Comparison of ENCODE assay signal across 8 cellular contexts in the genomic region with DNA sequence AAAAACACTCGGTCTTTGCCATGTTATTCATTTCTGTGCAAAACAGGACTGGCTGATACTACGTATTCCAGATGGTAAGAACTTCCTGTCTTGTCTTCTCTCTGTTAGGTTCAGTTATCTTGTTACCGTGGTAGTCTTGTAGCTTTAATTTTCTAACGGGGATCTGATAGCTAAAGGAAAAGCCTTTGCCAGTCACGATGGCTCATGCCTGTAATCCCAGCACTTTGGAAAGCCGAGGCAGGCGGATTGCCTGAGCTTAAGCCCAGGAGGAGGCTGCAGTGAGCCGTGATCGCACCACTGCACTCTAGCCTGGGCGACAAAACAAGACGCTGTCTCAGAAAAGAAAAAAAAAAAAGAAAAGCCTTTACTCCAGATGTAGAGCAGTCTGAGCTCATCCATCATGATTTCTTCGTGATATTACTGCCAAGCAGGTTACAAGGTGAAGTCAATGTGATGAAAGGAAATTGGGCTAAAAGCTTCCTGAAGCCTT. TPM values are rescaled to one million over a fixed set of nuclear protein-coding genes. Genes with fewer than 3 reads are reported as not detected.
DNase-seq lines count a peak whose midpoint lies in the region; ATAC-seq and TF ChIP-seq lines count a peak whose summit lies in the region.

No MANE protein-coding gene starts in this region.

- H3K4me3 ChIP-seq in adrenal gland, result peak overlapping the region in 1 of 4 donors; percentile 40

- H3K27me3 ChIP-seq in adrenal gland, result no peaks in the 10 kb centered on the region

- H3K4me1 Mint-ChIP-seq in activated CD4-positive, alpha-beta T cell treated with anti-CD3 and anti-CD28 coated beads, Interleukin-2, amount 10 ng/mL, durations not matched to agents 24 days and 14 days, result peaks cover 11% of the 10 kb centered on the region

- ATAC-seq in HG03457 (IDR thresholded peaks at IDR 0.05; ENCODE audit: unreplicated experiment), result no peak

- peak overlapping the region in 1 of 5 donors; percentile 5 for H3K27ac ChIP-seq in adrenal gland

- no peaks in the 10 kb centered on the region for H3K36me3 ChIP-seq in adrenal gland (replicated peaks in 1 of 2)

- H3K27me3 Mint-ChIP-seq in activated CD4-positive, alpha-beta T cell treated with anti-CD3 and anti-CD28 coated beads, Interleukin-2, amount 10 ng/mL, durations not matched to agents 24 days and 14 days, result no peaks in the 10 kb centered on the region

- peak overlapping the region; percentile 76 for H3K27ac Mint-ChIP-seq in activated CD4-positive, alpha-beta T cell treated with anti-CD3 and anti-CD28 coated beads, Interleukin-2, amount 10 ng/mL, durations not matched to agents 24 days and 14 days

- TF ChIP-seq CTCF in adrenal gland (IDR thresholded peaks at IDR 0.05), result no peak

- H3K36me3 Mint-ChIP-seq in activated CD4-positive, alpha-beta T cell treated with anti-CD3 and anti-CD28 coated beads, Interleukin-2, amount 10 ng/mL, durations not matched to agents 24 days and 14 days (ENCODE audit: low read depth), result no peaks in the 10 kb centered on the region

- H3K9me3 Mint-ChIP-seq in activated CD4-positive, alpha-beta T cell treated with anti-CD3 and anti-CD28 coated beads, Interleukin-2, amount 10 ng/mL, durations not matched to agents 24 days and 14 days, result no peaks in the 10 kb centered on the region

- H3K4me1 ChIP-seq in adrenal gland (replicated peaks in 1 of 2), result peaks cover 0 to 4% of the 10 kb centered on the region in 2 donors

- no peak for TF ChIP-seq POLR2A in adrenal gland (IDR thresholded peaks at IDR 0.05)

- 6 to 12% (median 9%) methylated on average over 12 of the region's 12 CpGs for WGBS in adrenal gland, 4 donors

- intact Hi-C loops in activated CD4-positive, alpha-beta T cell treated with anti-CD3 and anti-CD28 coated beads, Interleukin-2, amount 10 ng/mL, durations not matched to agents 24 days and 14 days (cut with micrococcal nuclease), result loop anchor here (10.0 kb wide), 2 partner anchors 274 to 324 kb away; a partner anchor contains a TSS
- intact Hi-C loops in adrenal gland (cut with DNase I), result loop anchor here (5.0 to 10.0 kb wide), 2 partner anchors 324 to 347 kb away; a partner anchor contains a TSS

- peak; percentile 67 for DNase-seq in activated CD4-positive, alpha-beta T cell treated with anti-CD3 and anti-CD28 coated beads, Interleukin-2, amount 10 ng/mL, durations not matched to agents 24 days and 14 days
- DNase-seq in activated CD4-positive, alpha-beta T cell treated with anti-CD3 and anti-CD28 coated beads, Interleukin-2, amount 50 U/mL, for 4 hours, result no peak
- DNase-seq in adrenal gland (peak in 4 of 7 donors; percentile 25 to 60 (median 40)), hypothalamus (lab: John Stamatoyannopoulos, UW) (peak in 34 of 51 donors; percentile 0 to 63 (median 14)), stromal cell of bone marrow (ENCODE audit: low read depth) (peak; percentile 28), GDM1 (lab: John Stamatoyannopoulos, UW) (no peak), NCI-H128 (lab: John Stamatoyannopoulos, UW; ENCODE audit: unreplicated experiment) (no peak)

- H3K4me3 Mint-ChIP-seq in activated CD4-positive, alpha-beta T cell treated with anti-CD3 and anti-CD28 coated beads, Interleukin-2, amount 10 ng/mL, durations not matched to agents 24 days and 14 days, result peak overlapping the region; percentile 71

- H3K9me3 ChIP-seq in adrenal gland (replicated peaks in 1 of 3), result no peaks in the 10 kb centered on the region

RNA-seq across cellular contexts. Expression of a gene that starts 11.1 kb away (rescaled TPM):
- total RNA-seq in activated CD4-positive, alpha-beta T cell treated with anti-CD3 and anti-CD28 coated beads, Interleukin-2, amount 10 ng/mL, durations not matched to agents 24 days and 14 days, result 103 and 104 TPM in 2 replicates
- total RNA-seq in adrenal gland, result 10 to 100 TPM in 5 of 8 donors, 1 to 10 TPM in 3; 1.1 to 50.5 (median 17.6) TPM
- 10 to 100 TPM; 40.1 to 54.3 (median 44.0) TPM for polyA plus RNA-seq in adrenal gland

RNA-seq across cellular contexts. Expression of a gene that starts 36.3 kb away (rescaled TPM):
- 38.9 and 44.7 TPM in 2 replicates for total RNA-seq in activated CD4-positive, alpha-beta T cell treated with anti-CD3 and anti-CD28 coated beads, Interleukin-2, amount 10 ng/mL, durations not matched to agents 24 days and 14 days
- 10 to 100 TPM; 38.8 to 59.3 (median 49.1) TPM for total RNA-seq in adrenal gland
- polyA plus RNA-seq in adrenal gland, result 10 to 100 TPM in 1 of 3 donors, 1 to 10 TPM in 2; 3.7 to 33.4 (median 9.2) TPM

Comparison
In these comparisons a context has a peak if more than half of its experiments do, and no peak if none do; other contexts are left out.
1. DNase-seq: peak in activated CD4-positive, alpha-beta T cell treated with anti-CD3 and anti-CD28 coated beads, Interleukin-2, amount 10 ng/mL, durations not matched to agents 24 days and 14 days (single experiment), adrenal gland (4 of 7), hypothalamus (34 of 51) and stromal cell of bone marrow (single experiment); none in activated CD4-positive, alpha-beta T cell treated with anti-CD3 and anti-CD28 coated beads, Interleukin-2, amount 50 U/mL, for 4 hours (0 of 2), GDM1 (single experiment) and NCI-H128 (single experiment).